Comparison of ENCODE assay signal across 8 cellular contexts in the genomic region with DNA sequence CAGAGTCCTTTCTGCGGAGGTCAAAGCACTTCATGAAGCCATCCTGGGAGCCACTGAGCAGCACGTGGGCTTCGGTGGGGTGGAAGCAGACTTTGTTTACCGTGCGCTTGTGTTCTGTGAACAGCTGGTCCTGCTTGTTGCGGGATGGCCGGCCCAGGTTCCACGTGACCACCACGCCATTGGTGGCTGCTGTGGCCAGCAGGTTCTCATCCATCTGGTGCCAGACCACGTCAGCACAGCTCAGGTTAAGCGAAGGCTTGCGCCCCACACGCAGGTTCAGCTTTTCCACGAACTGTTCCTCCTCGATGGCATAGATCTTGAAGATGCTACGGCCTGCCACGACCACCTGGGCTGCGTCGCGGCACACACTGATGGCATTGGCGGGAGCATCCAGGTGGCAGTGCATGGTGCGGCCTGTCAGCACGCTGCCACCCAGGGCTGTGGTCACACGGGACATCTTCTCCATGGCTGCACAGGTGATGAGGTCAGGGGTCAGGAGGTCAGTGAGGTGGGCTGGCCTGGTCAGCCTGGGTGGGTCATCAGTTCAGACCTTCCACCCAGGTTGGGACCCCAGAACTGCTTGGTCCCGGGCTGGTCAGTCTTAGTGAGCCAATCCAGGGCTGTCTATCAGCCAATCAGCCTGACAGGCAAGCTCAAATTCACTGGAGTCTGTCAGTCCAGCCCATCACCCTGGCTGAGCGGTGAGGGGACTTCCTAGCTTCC. TPM values are rescaled to one million over a fixed set of nuclear protein-coding genes. Genes with fewer than 3 reads are reported as not detected.
DNase-seq lines count a peak whose midpoint lies in the region; ATAC-seq and TF ChIP-seq lines count a peak whose summit lies in the region.

No MANE protein-coding gene starts in this region.

- in situ Hi-C loops in GM13976 (cut with MboI; ENCODE audit: low sequenced_read_pairs, unreplicated experiment): no loop called here

- CTCF ChIA-PET in activated CD4-positive, alpha-beta T cell treated with anti-CD3 and anti-CD28 coated beads, Interleukin-2, amount 10 ng/mL, durations not matched to agents 7 days and 5 days (lab: Charles Lee): interaction anchor here (0.7 to 1.5 kb wide), 9 partner anchors 9 to 1016 kb away, joined by 3 to 5 read pairs (median 3); a partner anchor contains a TSS

- intact Hi-C loops in adrenal gland (cut with DNase I) (no loop called here), left lung (cut with DNase I) (no loop called here)

- 79 to 90% (median 81%) methylated on average over 7 to 26 of the region's 26 CpGs for WGBS in adrenal gland, 4 donors

- H3K27ac ChIP-seq in adrenal gland (peak overlapping the region in 3 of 5 donors; percentile 65 to 88 (median 74)), left lung (peak overlapping the region; percentile 69 to 90), thoracic aorta (peak overlapping the region; percentile 76 to 85)

- peaks cover 0 to 17% of the 10 kb centered on the region in 2 donors for H3K36me3 ChIP-seq in adrenal gland (replicated peaks in 1 of 2)
- H3K36me3 ChIP-seq in left lung: peaks cover 0 to 29% of the 10 kb centered on the region in 2 donors
- H3K36me3 ChIP-seq in thoracic aorta: peaks cover 6% of the 10 kb centered on the region

- H3K9me3 ChIP-seq in adrenal gland (replicated peaks in 1 of 3): no peaks in the 10 kb centered on the region
- no peaks in the 10 kb centered on the region for H3K9me3 ChIP-seq in left lung
- H3K9me3 ChIP-seq in thoracic aorta: no peaks in the 10 kb centered on the region

- peaks cover 12% of the 10 kb centered on the region for H3K27me3 ChIP-seq in adrenal gland
- H3K27me3 ChIP-seq in left lung: peaks cover 24 to 34% of the 10 kb centered on the region in 2 donors
- H3K27me3 ChIP-seq in thoracic aorta (replicated peaks; ENCODE audit: insufficient read depth): peaks cover 2% of the 10 kb centered on the region

- H3K4me1 Mint-ChIP-seq in activated CD4-positive, alpha-beta T cell treated with anti-CD3 and anti-CD28 coated beads, Interleukin-2, amount 10 ng/mL, durations not matched to agents 7 days and 5 days: peaks cover 35% of the 10 kb centered on the region

- peaks cover 13% of the 10 kb centered on the region for H3K27me3 Mint-ChIP-seq in activated CD4-positive, alpha-beta T cell treated with anti-CD3 and anti-CD28 coated beads, Interleukin-2, amount 10 ng/mL, durations not matched to agents 7 days and 5 days

- H3K27ac Mint-ChIP-seq in activated CD4-positive, alpha-beta T cell treated with anti-CD3 and anti-CD28 coated beads, Interleukin-2, amount 10 ng/mL, durations not matched to agents 7 days and 5 days: peak overlapping the region; percentile 89

- H3K36me3 Mint-ChIP-seq in activated CD4-positive, alpha-beta T cell treated with anti-CD3 and anti-CD28 coated beads, Interleukin-2, amount 10 ng/mL, durations not matched to agents 7 days and 5 days (ENCODE audit: low read depth): peaks cover 9% of the 10 kb centered on the region

- H3K4me1 ChIP-seq in adrenal gland (replicated peaks in 1 of 2) (peaks cover 5 to 25% of the 10 kb centered on the region in 2 donors), left lung (peaks cover 14 to 43% of the 10 kb centered on the region in 2 donors), thoracic aorta (ENCODE audit: control insufficient read depth in 1 of 2, low read depth in 2 of 2) (peaks cover 24 to 35% of the 10 kb centered on the region in 2 donors)

- H3K4me3 Mint-ChIP-seq in activated CD4-positive, alpha-beta T cell treated with anti-CD3 and anti-CD28 coated beads, Interleukin-2, amount 10 ng/mL, durations not matched to agents 7 days and 5 days: peak overlapping the region; percentile 89

- H3K4me3 ChIP-seq in adrenal gland (peak overlapping the region in 3 of 4 donors; percentile 58 to 94 (median 81)), left lung (peak overlapping the region; percentile 88 to 99), thoracic aorta (peak overlapping the region; percentile 100)

- TF ChIP-seq POLR2A in adrenal gland (IDR thresholded peaks at IDR 0.05): no peak

- TF ChIP-seq CTCF in adrenal gland (IDR thresholded peaks at IDR 0.05): no peak
- TF ChIP-seq CTCF in left lung (IDR thresholded peaks at IDR 0.05): no peak
- no peak for TF ChIP-seq CTCF in thoracic aorta (IDR thresholded peaks at IDR 0.05)
- no peak for TF ChIP-seq CTCF in GM13976 (IDR thresholded peaks at IDR 0.05; ENCODE audit: borderline replicate concordance, control extremely low read depth, extremely low read depth, insufficient read depth, missing control alignments)

- no peak for ATAC-seq in left lung
- no peak for ATAC-seq in thoracic aorta (ENCODE audit: insufficient number of reproducible peaks, low FRiP score, low read depth)
- ATAC-seq in HG03457 (IDR thresholded peaks at IDR 0.05; ENCODE audit: unreplicated experiment): no peak

- POLR2A ChIA-PET in activated CD4-positive, alpha-beta T cell treated with anti-CD3 and anti-CD28 coated beads, Interleukin-2, amount 10 ng/mL, durations not matched to agents 7 days and 5 days (lab: Charles Lee): no interaction called here

- H3K9me3 Mint-ChIP-seq in activated CD4-positive, alpha-beta T cell treated with anti-CD3 and anti-CD28 coated beads, Interleukin-2, amount 10 ng/mL, durations not matched to agents 7 days and 5 days: no peaks in the 10 kb centered on the region

- no peak for DNase-seq in activated CD4-positive, alpha-beta T cell treated with anti-CD3 and anti-CD28 coated beads, Interleukin-2, amount 10 ng/mL, durations not matched to agents 7 days and 5 days
- DNase-seq in activated CD4-positive, alpha-beta T cell treated with anti-CD3 and anti-CD28 coated beads, Interleukin-2, amount 50 U/mL, for 48 hours: no peak
- no peak for DNase-seq in adrenal gland
- peak in 1 of 2 donors; percentile 34 for DNase-seq in left lung
- no peak for DNase-seq in thoracic aorta (ENCODE audit: low spot score)
- DNase-seq in COLO829 (ENCODE audit: low spot score): no peak
- no peak for DNase-seq in GM13976 (ENCODE audit: low spot score)

RNA-seq across cellular contexts. Expression of a gene that starts 0.9 kb away (rescaled TPM):
- total RNA-seq in activated CD4-positive, alpha-beta T cell treated with anti-CD3 and anti-CD28 coated beads, Interleukin-2, amount 10 ng/mL, durations not matched to agents 7 days and 5 days: 10 to 100 TPM; 19.3 to 20.0 TPM
- total RNA-seq in adrenal gland: 10 to 100 TPM; 12.8 to 24.5 (median 18.0) TPM
- polyA plus RNA-seq in adrenal gland: 10 to 100 TPM in 2 of 3 donors, 1 to 10 TPM in 1; 2.2 to 15.0 (median 10.9) TPM
- total RNA-seq in left lung: 10 to 100 TPM; 11.7 to 14.2 TPM
- 10 to 100 TPM; 10.7 to 13.5 TPM for total RNA-seq in thoracic aorta

RNA-seq across cellular contexts. Expression of a gene that starts 5.2 kb away (rescaled TPM):
- total RNA-seq in activated CD4-positive, alpha-beta T cell treated with anti-CD3 and anti-CD28 coated beads, Interleukin-2, amount 10 ng/mL, durations not matched to agents 7 days and 5 days: 10 to 100 TPM; 33.8 to 34.3 TPM
- 100 to 1,000 TPM in 3 of 8 donors, 10 to 100 TPM in 5; 80.1 to 137 (median 98.8) TPM for total RNA-seq in adrenal gland
- 10 to 100 TPM; 50.8 to 97.7 (median 72.6) TPM for polyA plus RNA-seq in adrenal gland
- total RNA-seq in left lung: 10 to 100 TPM; 68.9 to 72.6 TPM
- total RNA-seq in thoracic aorta: 100 to 1,000 TPM in 1 of 2 donors, 10 to 100 TPM in 1; 98.7 to 128 TPM

RNA-seq across cellular contexts. Expression of a gene that starts 9.1 kb away (rescaled TPM):
- total RNA-seq in activated CD4-positive, alpha-beta T cell treated with anti-CD3 and anti-CD28 coated beads, Interleukin-2, amount 10 ng/mL, durations not matched to agents 7 days and 5 days: 10 to 100 TPM; 68.7 to 69.7 TPM
- 100 to 1,000 TPM; 160 to 339 (median 213) TPM for total RNA-seq in adrenal gland
- 100 to 1,000 TPM; 121 to 199 (median 177) TPM for polyA plus RNA-seq in adrenal gland
- total RNA-seq in left lung: 100 to 1,000 TPM in 1 of 2 donors, 10 to 100 TPM in 1; 93.9 to 103 TPM
- 100 to 1,000 TPM; 103 to 145 TPM for total RNA-seq in thoracic aorta

RNA-seq across cellular contexts. Expression of a gene that starts 13.9 kb away (rescaled TPM):
- 1 to 10 TPM; 1.5 to 1.7 TPM for total RNA-seq in activated CD4-positive, alpha-beta T cell treated with anti-CD3 and anti-CD28 coated beads, Interleukin-2, amount 10 ng/mL, durations not matched to agents 7 days and 5 days
- total RNA-seq in adrenal gland (10 to 100 TPM in 1 of 8 donors, 1 to 10 TPM in 7; 1.4 to 11.5 (median 3.8) TPM), left lung (1 to 10 TPM; 2.3 to 4.3 TPM), thoracic aorta (1 to 10 TPM in 1 of 2 donors, under 1 TPM in 1; 0.42 to 8.0 TPM)
- polyA plus RNA-seq in adrenal gland: 10 to 100 TPM in 2 of 3 donors, under 1 TPM in 1; 0.13 to 21.1 (median 12.2) TPM

RNA-seq across cellular contexts. Expression of a gene that starts 16.3 kb away (rescaled TPM):
- 10 to 100 TPM; 12.7 to 14.3 TPM for total RNA-seq in activated CD4-positive, alpha-beta T cell treated with anti-CD3 and anti-CD28 coated beads, Interleukin-2, amount 10 ng/mL, durations not matched to agents 7 days and 5 days
- total RNA-seq in adrenal gland (10 to 100 TPM in 2 of 8 donors, 1 to 10 TPM in 4, under 1 TPM in 1, not detected in 1; 0.17 to 14.7 (median 2.9) TPM), left lung (1 to 10 TPM in 1 of 2 donors, under 1 TPM in 1; 0.50 to 5.7 TPM), thoracic aorta (not detected)
- 10 to 100 TPM in 1 of 3 donors, 1 to 10 TPM in 2; 6.3 to 18.3 (median 7.0) TPM for polyA plus RNA-seq in adrenal gland
